In the genomic region with DNA sequence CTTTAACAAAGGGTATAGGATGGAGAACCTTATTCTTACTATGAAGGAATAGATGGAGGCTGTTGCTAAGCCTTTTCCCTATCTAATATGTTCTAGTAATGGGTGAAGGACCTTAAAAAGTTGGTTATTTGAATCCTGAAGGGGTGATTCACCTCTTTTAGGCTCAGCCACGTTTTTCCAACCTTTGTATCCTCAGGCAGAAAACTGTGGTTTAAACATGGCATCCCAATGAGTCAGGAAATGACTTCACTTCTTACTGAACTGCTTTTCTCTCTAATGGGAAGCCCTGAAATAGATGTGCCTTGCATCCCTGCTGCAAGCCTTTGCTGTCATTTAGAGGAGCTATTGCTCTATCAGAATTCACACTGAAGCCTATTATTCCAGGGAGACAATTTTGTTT, we compare ENCODE assay signal across 18 cellular contexts.
DNase-seq lines count a peak whose midpoint lies in the region; TF ChIP-seq lines count a peak whose summit lies in the region.
"Had no signal": no experiment of that assay in that cellular context is flagged by ENCODE, and none has a peak within 500 bp of the region (broad histone marks: within the 10 kb centered on the region; RNA-seq: fewer than 3 reads in every experiment).

No MANE protein-coding gene starts in this region.

- H3K4me3 ChIP-seq in astrocyte of the cerebellum (ENCODE audit: low read depth, low read length) (no peak overlapping the region), H7 (ENCODE audit: insufficient read depth, low read depth, low read length) (no peak overlapping the region), transverse colon (no peak overlapping the region)
- H3K4me3 ChIP-seq: heart left ventricle, ovary, uterus had no signal

- TF ChIP-seq POLR2A in transverse colon (IDR thresholded peaks at IDR 0.05), result no peak

- in situ Hi-C loops in astrocyte of the cerebellum (cut with HindIII; ENCODE audit: low sequenced_read_pairs), result no loop called here
- in situ Hi-C loops in transverse colon (cut with MboI; ENCODE audit: low pct_ligation_motif_present in 1 of 4, low pct_unique_long_range_greater_than_20kb in 1 of 4, low sequenced_read_pairs in 3 of 4), result no loop called here

- DNase-seq in COLO829 (ENCODE audit: low spot score) (peak; percentile 35), LHCN-M2 (ENCODE audit: low read depth) (peak; percentile 0), astrocyte of the cerebellum (ENCODE audit: low read depth) (peak; percentile 2), kidney glomerular epithelial cell (lab: John Stamatoyannopoulos, UW) (peak; percentile 47), NCI-H1417 treated with DMSO at 0.1 percent for 48 hours (lab: John Stamatoyannopoulos, UW) (no peak), DMS79 treated with DMSO at 0.1 percent for 48 hours (lab: John Stamatoyannopoulos, UW) (no peak), H7 (no peak), transverse colon (no peak)
- DNase-seq: heart left ventricle; Karpas-422; left cardiac atrium; NCI-H146; NCI-H446 treated with DMSO at 0.1 percent for 48 hours; ovary; small intestine; stimulated activated naive CD4-positive, alpha-beta T cell; uterus had no signal

- H3K9me3 ChIP-seq in transverse colon, result no peaks in the 10 kb centered on the region
- H3K9me3 ChIP-seq: uterus had no signal

- no peaks in the 10 kb centered on the region for H3K36me3 ChIP-seq in H7 (replicated peaks; ENCODE audit: control insufficient read depth, insufficient read depth, low read length)
- H3K36me3 ChIP-seq in transverse colon, result no peaks in the 10 kb centered on the region
- H3K36me3 ChIP-seq: heart left ventricle, ovary, uterus had no signal

- TF ChIP-seq CTCF in astrocyte of the cerebellum (IDR thresholded peaks at IDR 0.05; ENCODE audit: low read depth, low read length, missing control alignments) (no peak), transverse colon (IDR thresholded peaks at IDR 0.05) (no peak)

- no peak overlapping the region for H3K27ac ChIP-seq in transverse colon
- H3K27ac ChIP-seq: heart left ventricle, ovary, uterus, VCaP had no signal

- no peaks in the 10 kb centered on the region for H3K4me1 ChIP-seq in transverse colon
- H3K4me1 ChIP-seq: heart left ventricle, uterus had no signal

- H3K27me3 ChIP-seq in H7 (ENCODE audit: control insufficient read depth, insufficient read depth, low read length) (no peaks in the 10 kb centered on the region), transverse colon (no peaks in the 10 kb centered on the region)
- H3K27me3 ChIP-seq: heart left ventricle, ovary, uterus had no signal

- WGBS in transverse colon (ENCODE audit: low coverage in 1 of 2), 2 donors, result 3% methylated on average over 1 of the region's 1 CpG; no CpG with 5 or more reads in 1 of the 2 donors

- intact Hi-C loops in transverse colon (cut with DNase I; ENCODE audit: low total_unique reads), result no loop called here

- no peak for TF ChIP-seq EP300 in transverse colon (IDR thresholded peaks at IDR 0.05; ENCODE audit: low read depth)

Comparison
In these comparisons a context has a peak if more than half of its experiments do, and no peak if none do; other contexts are left out.
1. DNase-seq: peak in COLO829 (single experiment), LHCN-M2 (single experiment), astrocyte of the cerebellum (single experiment) and kidney glomerular epithelial cell (single experiment); none in NCI-H1417 treated with DMSO at 0.1 percent for 48 hours (single experiment), DMS79 treated with DMSO at 0.1 percent for 48 hours (single experiment), H7 (single experiment) and transverse colon (single experiment).